8 cellular contexts compared by ENCODE assay signal in the genomic region with DNA sequence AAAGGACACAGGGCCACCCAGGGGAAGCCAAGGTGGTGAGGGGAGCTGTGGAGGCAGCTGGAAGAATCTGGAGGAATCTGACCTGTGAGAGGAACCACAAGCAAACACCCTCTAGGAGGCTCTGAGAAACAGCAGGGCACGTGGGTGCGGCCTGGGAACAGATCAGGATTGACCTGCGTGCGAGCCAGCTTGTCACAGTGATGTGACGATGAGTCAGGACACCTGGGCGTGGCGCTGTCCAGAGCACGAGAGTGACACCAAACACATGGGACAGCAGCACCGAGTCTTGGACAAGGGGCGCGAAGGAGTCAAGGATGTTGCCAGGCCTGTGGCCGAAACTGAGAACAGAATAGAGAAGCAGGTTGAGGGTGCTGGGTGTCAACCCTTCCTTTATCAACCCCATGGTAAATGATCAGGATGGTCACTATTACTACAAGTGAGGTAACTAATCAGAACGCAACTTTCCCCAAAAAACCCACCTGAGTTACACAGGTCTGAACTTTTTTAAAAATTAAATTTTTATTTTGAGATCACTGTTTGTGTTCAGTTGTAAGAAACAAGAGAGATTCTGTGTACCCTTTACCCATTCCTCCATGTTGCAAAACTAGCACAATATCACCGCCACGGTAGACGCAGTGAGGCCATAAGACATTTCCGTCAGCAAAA. TPM values are rescaled to one million over a fixed set of nuclear protein-coding genes. Genes with fewer than 3 reads are reported as not detected.
A peak's percentile ranks its signal among the peaks of the same experiment; 100 is the strongest.
DNase-seq lines count a peak whose midpoint lies in the region; ATAC-seq and TF ChIP-seq lines count a peak whose summit lies in the region.

No MANE protein-coding gene starts in this region.

- peaks cover 28 to 30% of the 10 kb centered on the region in 2 experiments for H3K4me1 ChIP-seq in neutrophil (ENCODE audit: control insufficient read depth in 1 of 2, insufficient read depth in 1 of 2, low read depth in 1 of 2, low read length in 1 of 2)

- peaks cover 6% of the 10 kb centered on the region for H3K36me3 ChIP-seq in neutrophil

- H3K27ac ChIP-seq in neutrophil, result peak overlapping the region; percentile 97

- peak; percentile 12 for DNase-seq in NCI-H748 (lab: John Stamatoyannopoulos, UW; ENCODE audit: unreplicated experiment)
- no peak for DNase-seq in NCI-H748 treated with DMSO at 0.1 percent for 48 hours (lab: John Stamatoyannopoulos, UW)
- peak; percentile 8 for DNase-seq in Jurkat, Clone E6-1 (ENCODE audit: low read depth, low spot score)
- DNase-seq in activated CD4-positive, alpha-beta T cell treated with anti-CD3 and anti-CD28 coated beads, Interleukin-2, amount 50 U/mL, for 1 hour, result peak; percentile 17
- peak; percentile 64 for DNase-seq in germinal center (ENCODE audit: low spot score)
- no peak for DNase-seq in COR-L47 (lab: John Stamatoyannopoulos, UW)

- H3K4me3 ChIP-seq in Jurkat, Clone E6-1 (ENCODE audit: low read length), result peak overlapping the region; percentile 65
- peak overlapping the region; percentile 61 to 84 for H3K4me3 ChIP-seq in neutrophil (ENCODE audit: low read depth in 1 of 2, low read length in 1 of 2)

- ATAC-seq in GM21786 (IDR thresholded peaks at IDR 0.05; ENCODE audit: unreplicated experiment), result peak; percentile 75

- TF ChIP-seq CTCF in neutrophil (IDR thresholded peaks at IDR 0.05), result no peak

- peaks cover 4% of the 10 kb centered on the region for H3K27me3 ChIP-seq in neutrophil

- no peaks in the 10 kb centered on the region for H3K9me3 ChIP-seq in neutrophil

RNA-seq across cellular contexts. Expression of a gene that starts 0.6 kb away (rescaled TPM):
- polyA plus RNA-seq in Jurkat, Clone E6-1 (2012; ENCODE audit: insufficient read depth, insufficient read length), result not detected

RNA-seq across cellular contexts. Expression of a gene that starts 25.3 kb away (rescaled TPM):
- 25.1 TPM for polyA plus RNA-seq in Jurkat, Clone E6-1 (2012; ENCODE audit: insufficient read depth, insufficient read length)

RNA-seq across cellular contexts. Expression of a gene that starts 54.7 kb away (rescaled TPM):
- polyA plus RNA-seq in Jurkat, Clone E6-1 (2012; ENCODE audit: insufficient read depth, insufficient read length), result 0.95 TPM

Comparison
In these comparisons a context has a peak if more than half of its experiments do, and no peak if none do; other contexts are left out.
1. DNase-seq: peak in NCI-H748 (single experiment), Jurkat, Clone E6-1 (single experiment), activated CD4-positive, alpha-beta T cell treated with anti-CD3 and anti-CD28 coated beads, Interleukin-2, amount 50 U/mL, for 1 hour (single experiment) and germinal center (single experiment); none in NCI-H748 treated with DMSO at 0.1 percent for 48 hours (single experiment) and COR-L47 (single experiment).